8 cellular contexts compared by ENCODE assay signal in genomic region chr16:3182608-3183444, GRCh38. TPM values are rescaled to one million over a fixed set of nuclear protein-coding genes. Genes with fewer than 3 reads are reported as not detected.
DNase-seq lines count a peak whose midpoint lies in the region; ATAC-seq and TF ChIP-seq lines count a peak whose summit lies in the region.

No MANE protein-coding gene starts in this region.

- H3K27ac Mint-ChIP-seq in natural killer cell treated with Interleukin-12 subunit alpha and Interleukin-12 subunit beta and Interleukin-15 and Interleukin-18, amount 100 ng/mL, for 72 hours = peak overlapping the region; percentile 79 to 80

- CTCF ChIA-PET in BJ (lab: Yijun Ruan, JAX) = interaction anchor here (1.4 to 2.5 kb wide), 4 partner anchors 9 to 30 kb away, joined by 5 to 10 read pairs (median 6); no protein-coding TSS in a partner anchor

- TF ChIP-seq CTCF in BJ (IDR thresholded peaks at IDR 0.05; ENCODE audit: insufficient read depth, low read depth, low read length) = peak; percentile 54
- peak; percentile 41 for TF ChIP-seq CTCF in HFF-Myc (IDR thresholded peaks at IDR 0.05; ENCODE audit: low read depth, low read length, missing control alignments)
- TF ChIP-seq CTCF in epithelial cell of esophagus (IDR thresholded peaks at IDR 0.05; ENCODE audit: insufficient read depth, low read depth, low read length, missing control alignments) = peak; percentile 9

- peaks cover 23 to 29% of the 10 kb centered on the region in 2 donors for H3K4me1 Mint-ChIP-seq in natural killer cell treated with Interleukin-12 subunit alpha and Interleukin-12 subunit beta and Interleukin-15 and Interleukin-18, amount 100 ng/mL, for 72 hours (ENCODE audit: low read depth in 2 of 2)

- DNase-seq in BJ (ENCODE audit: low read depth) (no peak), HFF-Myc (ENCODE audit: extremely low read depth, low read depth) (no peak), epithelial cell of esophagus (ENCODE audit: low read depth) (peak; percentile 66), OCI-M2 (lab: John Stamatoyannopoulos, UW; ENCODE audit: unreplicated experiment) (no peak)
- DNase-seq in natural killer cell treated with Interleukin-12 subunit alpha and Interleukin-12 subunit beta and Interleukin-15 and Interleukin-18, amount 100 ng/mL, for 72 hours (ENCODE audit: low spot score) = no peak

- peak overlapping the region; percentile 85 for H3K4me3 Mint-ChIP-seq in natural killer cell treated with Interleukin-12 subunit alpha and Interleukin-12 subunit beta and Interleukin-15 and Interleukin-18, amount 100 ng/mL, for 72 hours

- H3K27me3 Mint-ChIP-seq in natural killer cell treated with Interleukin-12 subunit alpha and Interleukin-12 subunit beta and Interleukin-15 and Interleukin-18, amount 100 ng/mL, for 72 hours = peaks cover 48 to 68% of the 10 kb centered on the region in 2 donors

- POLR2A ChIA-PET in BJ (lab: Charles Lee) = interaction anchor here (0.5 kb wide), 1 partner anchor 24 kb away, joined by 4 read pairs; no protein-coding TSS in a partner anchor

- ATAC-seq in activated CD4-positive, CD25-positive, alpha-beta regulatory T cell treated with anti-CD3 and anti-CD28 coated beads, Interleukin-2, amount 50 U/mL, for 24 hours = peak; percentile 41 to 54
- ATAC-seq in natural killer cell treated with Interleukin-12 subunit alpha and Interleukin-12 subunit beta and Interleukin-15 and Interleukin-18, amount 100 ng/mL, for 72 hours = peak; percentile 78 to 84
- ATAC-seq in GM18858 (IDR thresholded peaks at IDR 0.05; ENCODE audit: unreplicated experiment) (no peak), HG03521 (IDR thresholded peaks at IDR 0.05; ENCODE audit: unreplicated experiment) (no peak)

- H3K4me3 ChIP-seq in BJ (ENCODE audit: low read depth, low read length) (peak overlapping the region; percentile 50), HFF-Myc (replicated peaks; ENCODE audit: low read depth, low read length) (peak overlapping the region; percentile 67), epithelial cell of esophagus (ENCODE audit: low read length) (peak overlapping the region; percentile 58)

- H3K36me3 ChIP-seq in BJ (ENCODE audit: control insufficient read depth, insufficient read depth, low read length) = no peaks in the 10 kb centered on the region

- H3K9me3 Mint-ChIP-seq in natural killer cell treated with Interleukin-12 subunit alpha and Interleukin-12 subunit beta and Interleukin-15 and Interleukin-18, amount 100 ng/mL, for 72 hours = no peaks in the 10 kb centered on the region

- peaks cover 2% of the 10 kb centered on the region for H3K27me3 ChIP-seq in BJ (ENCODE audit: control insufficient read depth, insufficient read depth, low read length)

- H3K36me3 Mint-ChIP-seq in natural killer cell treated with Interleukin-12 subunit alpha and Interleukin-12 subunit beta and Interleukin-15 and Interleukin-18, amount 100 ng/mL, for 72 hours = peaks cover 3% of the 10 kb centered on the region

RNA-seq across cellular contexts. Expression of gene OR1F1, which starts 5.2 kb away (rescaled TPM):
- polyA plus RNA-seq in BJ (2011; rRNA removed) = 0.33 and 0.64 TPM in 2 replicates
- polyA minus RNA-seq in BJ (2011; rRNA and poly(A)+ RNA removed) = 0.33 TPM in 1 of 2 replicates, not detected in the other
- not detected for total RNA-seq in natural killer cell treated with Interleukin-12 subunit alpha and Interleukin-12 subunit beta and Interleukin-15 and Interleukin-18, amount 100 ng/mL, for 72 hours

RNA-seq across cellular contexts. Expression of gene ZNF213, which starts 48.0 kb away (rescaled TPM):
- 0.63 and 0.77 TPM in 2 replicates for polyA plus RNA-seq in BJ (2011; rRNA removed)
- polyA minus RNA-seq in BJ (2011; rRNA and poly(A)+ RNA removed) = 1.2 and 2.0 TPM in 2 replicates
- 10 to 100 TPM in 1 of 2 donors, 1 to 10 TPM in 1; 8.5 to 11.6 TPM for total RNA-seq in natural killer cell treated with Interleukin-12 subunit alpha and Interleukin-12 subunit beta and Interleukin-15 and Interleukin-18, amount 100 ng/mL, for 72 hours

RNA-seq across cellular contexts. Expression of gene ZNF200, which starts 52.1 kb away (rescaled TPM):
- polyA plus RNA-seq in BJ (2011; rRNA removed) = 4.0 and 4.8 TPM in 2 replicates
- 5.0 and 6.8 TPM in 2 replicates for polyA minus RNA-seq in BJ (2011; rRNA and poly(A)+ RNA removed)
- total RNA-seq in natural killer cell treated with Interleukin-12 subunit alpha and Interleukin-12 subunit beta and Interleukin-15 and Interleukin-18, amount 100 ng/mL, for 72 hours = 10 to 100 TPM; 16.6 to 18.9 TPM

Comparison
In these comparisons a context has a peak if more than half of its experiments do, and no peak if none do; other contexts are left out.
1. ATAC-seq: peak in activated CD4-positive, CD25-positive, alpha-beta regulatory T cell treated with anti-CD3 and anti-CD28 coated beads, Interleukin-2, amount 50 U/mL, for 24 hours (2 of 2) and natural killer cell treated with Interleukin-12 subunit alpha and Interleukin-12 subunit beta and Interleukin-15 and Interleukin-18, amount 100 ng/mL, for 72 hours (2 of 2); none in GM18858 (single experiment) and HG03521 (single experiment).
2. Peak in every context shown above with its lines, with median percentiles within 50 percentile points of each other: H3K4me3 ChIP-seq and CTCF ChIP-seq.